8 cellular contexts compared by ENCODE assay signal in the genomic region with DNA sequence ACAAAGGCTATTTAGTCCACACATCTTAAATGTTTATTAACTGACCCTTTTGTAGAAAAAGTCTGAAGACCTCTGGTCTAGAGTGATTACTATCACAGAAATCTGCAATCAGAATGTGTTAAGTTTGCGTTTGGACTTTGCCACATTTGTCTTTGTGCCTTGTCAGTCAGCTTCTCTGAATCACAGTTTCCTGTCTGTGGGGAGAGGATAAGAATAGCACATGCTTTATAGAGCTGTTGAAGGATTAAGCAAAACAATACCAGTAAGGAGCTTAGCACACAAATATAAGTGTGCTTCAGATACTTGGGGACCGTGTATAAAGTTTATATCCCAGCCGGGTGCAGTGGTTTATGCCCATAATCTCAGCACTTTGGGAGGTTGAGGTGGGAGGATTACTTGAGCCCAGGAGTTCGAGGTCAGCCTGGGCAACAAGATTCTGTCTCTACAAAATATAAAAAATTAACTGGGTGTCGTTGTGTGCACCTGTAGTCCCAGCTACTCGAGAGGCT.
DNase-seq lines count a peak whose midpoint lies in the region; ATAC-seq and TF ChIP-seq lines count a peak whose summit lies in the region.

No MANE protein-coding gene starts in this region.

- H3K36me3 ChIP-seq in suprapubic skin: no peaks in the 10 kb centered on the region

- no peak for TF ChIP-seq EP300 in suprapubic skin (IDR thresholded peaks at IDR 0.05)

- DNase-seq in Ammon's horn (ENCODE audit: low spot score): peak; percentile 59
- DNase-seq in NOMO-1 treated with dmso at 0.1 percent for 144 hours (lab: John Stamatoyannopoulos, UW; ENCODE audit: unreplicated experiment): peak; percentile 34
- peak; percentile 83 to 97 for DNase-seq in dermis microvascular lymphatic vessel endothelial cell (ENCODE audit: low read depth in 2 of 2)
- DNase-seq in non-pigmented ciliary epithelial cell (ENCODE audit: low read depth): peak; percentile 55
- DNase-seq in NCI-H526 treated with DMSO at 0.1 percent for 48 hours (lab: John Stamatoyannopoulos, UW): no peak
- no peak for DNase-seq in suprapubic skin (ENCODE audit: low spot score in 2 of 2)

- H3K4me1 ChIP-seq in suprapubic skin: no peaks in the 10 kb centered on the region

- TF ChIP-seq CTCF in suprapubic skin (IDR thresholded peaks at IDR 0.05): no peak

- no peak overlapping the region for H3K4me3 ChIP-seq in suprapubic skin

- H3K27me3 ChIP-seq in suprapubic skin: no peaks in the 10 kb centered on the region

- TF ChIP-seq POLR2A in suprapubic skin (IDR thresholded peaks at IDR 0.05): no peak

- no peak overlapping the region for H3K27ac ChIP-seq in suprapubic skin

- WGBS in suprapubic skin: 66% methylated on average over 6 of the region's 6 CpGs

- ATAC-seq in GM18517 (IDR thresholded peaks at IDR 0.05; ENCODE audit: unreplicated experiment) (peak; percentile 78), HG03025 (IDR thresholded peaks at IDR 0.05; ENCODE audit: low FRiP score, unreplicated experiment) (peak; percentile 60)

- no peaks in the 10 kb centered on the region for H3K9me3 ChIP-seq in suprapubic skin

Comparison
In these comparisons a context has a peak if more than half of its experiments do, and no peak if none do; other contexts are left out.
1. DNase-seq: peak in Ammon's horn (single experiment), NOMO-1 treated with dmso at 0.1 percent for 144 hours (single experiment), dermis microvascular lymphatic vessel endothelial cell (2 of 2) and non-pigmented ciliary epithelial cell (single experiment); none in NCI-H526 treated with DMSO at 0.1 percent for 48 hours (single experiment) and suprapubic skin (0 of 2).